21 cellular contexts compared by ENCODE assay signal in the genomic region with DNA sequence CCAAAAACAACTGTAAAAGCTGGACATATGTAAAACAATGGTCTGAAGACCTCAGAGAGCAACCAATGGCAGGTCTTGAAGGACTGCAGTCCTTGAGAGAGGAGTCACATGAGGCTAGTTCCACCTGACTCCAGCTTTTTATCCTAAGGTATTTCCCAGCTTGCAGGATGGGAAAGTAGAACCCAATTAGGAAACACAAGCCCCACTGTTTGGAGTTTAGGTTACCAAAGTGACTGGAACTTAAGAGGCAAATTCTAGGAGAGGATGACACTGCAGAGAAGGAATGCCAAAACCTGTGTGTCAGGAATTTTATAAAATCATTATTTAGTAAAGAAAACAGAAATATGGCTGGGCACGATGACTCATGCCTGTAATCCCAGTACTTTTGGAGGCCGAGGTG. TPM values are rescaled to one million over a fixed set of nuclear protein-coding genes. Genes with fewer than 3 reads are reported as not detected.
DNase-seq lines count a peak whose midpoint lies in the region; ATAC-seq, FAIRE-seq and TF ChIP-seq lines count a peak whose summit lies in the region.
"Had no signal": no experiment of that assay in that cellular context is flagged by ENCODE, and none has a peak within 500 bp of the region (broad histone marks: within the 10 kb centered on the region; RNA-seq: fewer than 3 reads in every experiment).

No MANE protein-coding gene starts in this region.

- no peak for FAIRE-seq in HTR-8/SVneo (lab: Jason Lieb, UNC)
- FAIRE-seq: endometrium, frontal cortex had no signal

- TF ChIP-seq CTCF in WERI-Rb-1 (IDR thresholded peaks at IDR 0.05; ENCODE audit: low read depth, low read length) = no peak

- no peaks in the 10 kb centered on the region for H3K36me3 ChIP-seq in WERI-Rb-1
- H3K36me3 ChIP-seq: ovary, SJSA1 had no signal

- H3K27ac ChIP-seq in WERI-Rb-1 = no peak overlapping the region
- H3K27ac ChIP-seq: ovary, SJSA1 had no signal

- H3K27me3 ChIP-seq in WERI-Rb-1 (ENCODE audit: insufficient read depth, low read depth, severe bottlenecking) = no peaks in the 10 kb centered on the region
- H3K27me3 ChIP-seq: ovary, SJSA1 had no signal

- ATAC-seq in HG02885 (IDR thresholded peaks at IDR 0.05; ENCODE audit: poor library complexity, unreplicated experiment) = no peak

- DNase-seq in Daoy (ENCODE audit: low read depth) (peak; percentile 85), HTR-8/SVneo (ENCODE audit: insufficient read length, low spot score) (peak; percentile 31), amniotic epithelial cell (ENCODE audit: low read depth) (peak; percentile 10), iris pigment epithelial cell (ENCODE audit: low read depth) (peak; percentile 7), WERI-Rb-1 (no peak)
- DNase-seq in activated CD4-positive, alpha-beta T cell treated with anti-CD3 and anti-CD28 coated beads for 4 hours = no peak
- no peak for DNase-seq in central memory CD4-positive, alpha-beta T cell
- DNase-seq: activated CD4-positive, CD25-positive, alpha-beta regulatory T cell treated with anti-CD3 and anti-CD28 coated beads, Interleukin-2, amount 50 U/mL, for 72 hours; activated effector memory CD4-positive, alpha-beta T cell treated with Interleukin-2 at 50 U/mL for 16 hours; amniotic stem cell; GOT3; NCI-H2029 treated with DMSO at 0.1 percent for 48 hours; NCI-H524 treated with DMSO at 0.1 percent for 48 hours; ovary; stimulated activated CD4-positive, alpha-beta T cell treated with anti-CD3 and anti-CD28 coated beads, Interleukin-2, amount 100 ng/mL, for 48 hours; T-helper 9 cell had no signal

- no peaks in the 10 kb centered on the region for H3K9me3 ChIP-seq in WERI-Rb-1 (ENCODE audit: severe bottlenecking)
- H3K9me3 ChIP-seq: ovary, SJSA1 had no signal

- no peak overlapping the region for H3K4me3 ChIP-seq in WERI-Rb-1 (ENCODE audit: low read depth, low read length)
- H3K4me3 ChIP-seq: ovary, SJSA1 had no signal

RNA-seq across cellular contexts. Expression of gene OR2AT4, which starts 18.4 kb away (rescaled TPM):
- total RNA-seq in Daoy (2014; rRNA removed; shearing (Covaris generic)) = under 0.01 TPM in 1 of 2 replicates, not detected in the other
- total RNA-seq: frontal cortex, liver, ovary, SJSA1 had no signal

Comparison
In these comparisons a context has a peak if more than half of its experiments do, and no peak if none do; other contexts are left out.
1. DNase-seq: peak in Daoy (single experiment), HTR-8/SVneo (single experiment), amniotic epithelial cell (single experiment) and iris pigment epithelial cell (single experiment); none in activated CD4-positive, alpha-beta T cell treated with anti-CD3 and anti-CD28 coated beads for 4 hours (0 of 2), central memory CD4-positive, alpha-beta T cell (single experiment) and WERI-Rb-1 (single experiment).